In the genomic region with DNA sequence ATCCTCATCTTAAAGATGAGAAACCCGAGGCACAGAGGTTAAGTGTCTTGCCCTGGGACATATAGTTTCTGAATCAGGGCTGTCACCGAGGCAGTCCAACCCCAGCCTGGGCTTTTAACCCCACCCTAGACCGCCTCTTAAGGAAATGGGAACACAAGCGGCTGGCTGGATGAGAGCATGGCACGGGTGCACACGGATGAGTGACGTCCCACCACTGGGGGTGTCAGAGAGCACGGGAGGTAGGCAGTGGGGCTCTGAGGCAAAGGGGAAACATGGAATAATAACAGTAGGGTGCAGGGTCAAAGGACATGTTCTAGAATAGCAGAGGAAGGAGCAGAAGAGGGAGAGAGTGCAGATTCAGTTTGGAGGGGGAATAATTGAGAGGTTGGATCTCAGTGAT, we compare ENCODE assay signal across 1 cellular context.
TF ChIP-seq lines count a peak whose summit lies in the region.

No MANE protein-coding gene starts in this region.

TF ChIP-seq in GM23338, 12 proteins besides CTCF, POLR2A, EP300 and RAD21 (continued from another document):
- TF ChIP-seq ZNF462 (CRISPR knock-in tag; IDR thresholded peaks at IDR 0.05) = no peak
- no peak for TF ChIP-seq ZNF331 (CRISPR knock-in tag; IDR thresholded peaks at IDR 0.05; ENCODE audit: low read depth)
- TF ChIP-seq EZH2 (IDR thresholded peaks at IDR 0.05; ENCODE audit: low read depth, unreplicated experiment) = no peak
- TF ChIP-seq NANOG (IDR thresholded peaks at IDR 0.05; ENCODE audit: borderline replicate concordance) = no peak
- no peak for TF ChIP-seq EZH2phosphoT487 (IDR thresholded peaks at IDR 0.05; ENCODE audit: unreplicated experiment)
- no peak for TF ChIP-seq REST (IDR thresholded peaks at IDR 0.05; ENCODE audit: unreplicated experiment)
- TF ChIP-seq CREB1 (CRISPR knock-in tag; IDR thresholded peaks at IDR 0.05; ENCODE audit: low read depth) = no peak; the same call in 1 of the 2 replicates
